8 cellular contexts compared by ENCODE assay signal in the genomic region with DNA sequence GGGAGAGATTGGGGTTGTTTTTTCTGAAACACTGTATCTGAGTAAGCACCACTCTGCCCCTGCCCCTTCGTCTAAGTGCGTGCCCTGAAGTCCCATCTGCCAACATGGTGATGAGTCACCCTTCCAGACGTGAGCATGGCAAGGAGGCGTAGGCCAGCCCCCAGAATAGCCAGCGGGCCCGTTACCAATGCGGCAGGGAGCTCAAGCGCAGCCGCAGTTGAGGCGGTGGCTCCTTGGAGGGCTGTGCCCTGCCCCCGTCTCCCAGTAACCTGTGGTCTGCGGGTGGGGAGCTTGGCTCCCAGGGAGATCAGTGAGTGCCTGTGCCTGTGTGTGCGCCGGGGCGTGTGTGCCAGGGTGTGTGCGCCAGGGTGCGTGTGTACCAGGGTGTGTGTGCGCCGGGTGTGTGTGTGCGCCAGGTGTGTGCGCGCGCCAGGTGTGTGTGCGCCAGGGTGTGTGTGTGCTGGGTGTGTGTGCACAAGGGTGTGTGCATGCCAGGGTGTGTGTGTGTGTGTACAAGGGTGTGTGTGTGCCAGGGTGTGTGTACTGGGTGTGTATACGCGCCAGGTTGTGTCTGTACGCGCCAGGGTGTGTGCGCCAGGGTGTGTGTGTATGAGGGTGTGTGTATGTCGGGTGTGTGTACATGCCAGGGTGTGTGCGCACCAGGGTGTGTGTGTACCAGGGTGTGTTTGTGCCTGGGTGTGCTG.
A peak's percentile ranks its signal among the peaks of the same experiment; 100 is the strongest.
DNase-seq lines count a peak whose midpoint lies in the region; ATAC-seq, FAIRE-seq and TF ChIP-seq lines count a peak whose summit lies in the region.

No MANE protein-coding gene starts in this region.

- peak overlapping the region; percentile 79 for H3K9ac ChIP-seq in mammary epithelial cell (ENCODE audit: insufficient read depth, low read length)

- peak overlapping the region; percentile 89 for H3K27ac ChIP-seq in mammary epithelial cell (ENCODE audit: insufficient read depth, low read depth, low read length)

- no peak for FAIRE-seq in D721Med (lab: Jason Lieb, UNC)

- peak overlapping the region; percentile 53 for H3K4me2 ChIP-seq in mammary epithelial cell (ENCODE audit: insufficient read depth, low read depth, low read length)

- peaks cover 6% of the 10 kb centered on the region for H3K36me3 ChIP-seq in mammary epithelial cell (ENCODE audit: insufficient read depth, low read length)

- no peaks in the 10 kb centered on the region for H3K27me3 ChIP-seq in mammary epithelial cell (ENCODE audit: insufficient read depth, low read length)

- dilution Hi-C loops in mammary epithelial cell (cut with HindIII; ENCODE audit: low sequenced_read_pairs): no loop called here

- no TSS peak for BruUV-seq in mammary epithelial cell (replicated peaks; lab: Mats Ljungman, UMichigan)

- WGBS in mammary epithelial cell (ENCODE audit: low coverage, missing lambda C conversion rate): 58% methylated on average over 22 of the region's 31 CpGs

- H4K20me1 ChIP-seq in mammary epithelial cell (ENCODE audit: insufficient read depth, low read length): no peaks in the 10 kb centered on the region

- no peak for TF ChIP-seq CTCF in mammary epithelial cell (conservative IDR thresholded peaks at IDR 0.05 in 1 of 2, IDR thresholded peaks at IDR 0.05 in 1 of 2; ENCODE audit: extremely low read depth in 1 of 2, insufficient read depth in 1 of 2, low read depth in 1 of 2, low read length in 2 of 2)
- TF ChIP-seq CTCF in D721Med (IDR thresholded peaks at IDR 0.05; ENCODE audit: insufficient read depth, missing control alignments): no peak

- no peak overlapping the region for H3K4me3 ChIP-seq in mammary epithelial cell (replicated peaks in 1 of 3; ENCODE audit: insufficient read depth in 1 of 3, low read depth in 2 of 3, low read length in 3 of 3)

- no peaks in the 10 kb centered on the region for H3K79me2 ChIP-seq in mammary epithelial cell (ENCODE audit: insufficient read depth, low read length)

- CTCF ChIA-PET in mammary epithelial cell (lab: Charles Lee; ENCODE audit: low non-redundant PET): no interaction called here

- peaks cover 36% of the 10 kb centered on the region for H3K4me1 ChIP-seq in mammary epithelial cell (ENCODE audit: insufficient read depth, low read length)

- H3K9me3 ChIP-seq in mammary epithelial cell (replicated peaks; ENCODE audit: insufficient read depth, low read length): no peaks in the 10 kb centered on the region

- intact Hi-C loops in mammary epithelial cell (cut with micrococcal nuclease): loop anchor here (5.0 kb wide), 1 partner anchor 36 kb away; no protein-coding TSS in a partner anchor
- intact Hi-C loops in left colon (cut with DNase I, micrococcal nuclease): no loop called here

- ATAC-seq in GM19463 (IDR thresholded peaks at IDR 0.05; ENCODE audit: unreplicated experiment) (no peak), left colon (no peak), HG03342 (IDR thresholded peaks at IDR 0.05; ENCODE audit: unreplicated experiment) (no peak)

- H2AFZ ChIP-seq in mammary epithelial cell (ENCODE audit: low read depth, low read length): no peak overlapping the region

- DNase-seq in HCEC 1CT: peak; percentile 7
- DNase-seq in T-helper 2 cell: peak in 4 of 5 experiments; percentile 12 to 93 (median 50)
- DNase-seq in mammary epithelial cell: peak; percentile 94
- peak; percentile 29 to 30 for DNase-seq in stimulated activated CD4-positive, alpha-beta T cell treated with anti-CD3 and anti-CD28 coated beads, Interleukin-1b, Interleukin-23, amount 100 ng/mL, for 1 hour (ENCODE audit: low read depth in 2 of 2)
- DNase-seq in left colon: no peak
- DNase-seq in D721Med (ENCODE audit: insufficient read length, low spot score): no peak

- in situ Hi-C loops in mammary epithelial cell (cut with MboI; ENCODE audit: low sequenced_read_pairs in 2 of 2): no loop called here

Comparison
In these comparisons a context has a peak if more than half of its experiments do, and no peak if none do; other contexts are left out.
1. DNase-seq: peak in HCEC 1CT (single experiment), T-helper 2 cell (4 of 5), mammary epithelial cell (single experiment) and stimulated activated CD4-positive, alpha-beta T cell treated with anti-CD3 and anti-CD28 coated beads, Interleukin-1b, Interleukin-23, amount 100 ng/mL, for 1 hour (2 of 2); none in left colon (0 of 2) and D721Med (single experiment).